Comparison of ENCODE assay signal across 16 cellular contexts in genomic region chr10:95414844-95415545, GRCh38.
DNase-seq lines count a peak whose midpoint lies in the region; TF ChIP-seq lines count a peak whose summit lies in the region.
"Had no signal": no experiment of that assay in that cellular context is flagged by ENCODE, and none has a peak within 500 bp of the region (broad histone marks: within the 10 kb centered on the region; RNA-seq: fewer than 3 reads in every experiment).

No MANE protein-coding gene starts in this region.

- DNase-seq in H9 (no peak), esophagus muscularis mucosa (ENCODE audit: extremely low spot score) (no peak), NCI-H2107 treated with DMSO at 0.1 percent for 48 hours (lab: John Stamatoyannopoulos, UW; ENCODE audit: unreplicated experiment) (no peak), NCI-H1048 (lab: John Stamatoyannopoulos, UW) (no peak), germinal center (ENCODE audit: low spot score) (no peak)
- DNase-seq in activated T-cell treated with anti-CD3 and anti-CD28 coated beads, Interleukin-2, amount 50 U/mL, for 1 hour: no peak
- DNase-seq: activated naive CD8-positive, alpha-beta T cell treated with anti-CD3 and anti-CD28 coated beads for 36 hours; DMS79; immature natural killer cell; naive thymus-derived CD4-positive, alpha-beta T cell; testis; WERI-Rb-1 had no signal

- H2BK20ac ChIP-seq in H9 (ENCODE audit: low read depth, low read length, poor library complexity, severe bottlenecking): no peak overlapping the region

- H3K9me3 ChIP-seq in H9 (ENCODE audit: control insufficient read depth, low read depth, low read length): no peaks in the 10 kb centered on the region
- H3K9me3 ChIP-seq in esophagus muscularis mucosa: no peaks in the 10 kb centered on the region
- no peaks in the 10 kb centered on the region for H3K9me3 ChIP-seq in muscle layer of colon (ENCODE audit: low read length)
- no peaks in the 10 kb centered on the region for H3K9me3 ChIP-seq in stomach smooth muscle (ENCODE audit: control insufficient read depth in 2 of 2, low read length in 2 of 2)
- H3K9me3 ChIP-seq: testis had no signal

- H3K4me3 ChIP-seq in esophagus muscularis mucosa: peak overlapping the region; percentile 23 to 54 (median 33)
- H3K4me3 ChIP-seq in muscle layer of colon (ENCODE audit: low read depth in 1 of 2, low read length in 2 of 2): peak overlapping the region in 1 of 2 donors; percentile 11
- peak overlapping the region in 1 of 2 donors; percentile 35 for H3K4me3 ChIP-seq in stomach smooth muscle (ENCODE audit: low read length in 2 of 2)
- H3K4me3 ChIP-seq: smooth muscle cell, testis had no signal

- H3K14ac ChIP-seq in H9 (ENCODE audit: insufficient read depth, low read length): no peak overlapping the region; the same call in 1 of the 2 replicates

- H3K27ac Mint-ChIP-seq in H9: peak overlapping the region; percentile 9 to 88 (median 61); a peak in 5 of 7 replicates
- H3K27ac Mint-ChIP-seq: activated naive CD8-positive, alpha-beta T cell treated with anti-CD3 and anti-CD28 coated beads for 36 hours; dendritic cell treated with granulocyte-macrophage colony-stimulating factor and Interleukin-4, amounts not matched to agents 40 ng/mL and 50 ng/mL, for 4 days; immature natural killer cell; naive thymus-derived CD4-positive, alpha-beta T cell had no signal

- no peak overlapping the region for H2BK120ac ChIP-seq in H9 (ENCODE audit: low read depth, low read length, poor library complexity, severe bottlenecking)

- H2AK5ac ChIP-seq in H9 (ENCODE audit: insufficient read length, low read length): no peak overlapping the region

- H2BK15ac ChIP-seq in H9 (ENCODE audit: low read depth, low read length): no peak overlapping the region

- no peak overlapping the region for H3K4ac ChIP-seq in H9 (ENCODE audit: low read depth, low read length)

- H3K18ac ChIP-seq in H9 (ENCODE audit: insufficient read length, low read depth, low read length): no peak overlapping the region

- TF ChIP-seq CTCF in H9 (conservative IDR thresholded peaks at IDR 0.05): no peak
- TF ChIP-seq CTCF in esophagus muscularis mucosa (IDR thresholded peaks at IDR 0.05): no peak

- H2BK12ac ChIP-seq in H9 (ENCODE audit: insufficient read length, low read depth, low read length): no peak overlapping the region

- H4K91ac ChIP-seq in H9 (ENCODE audit: insufficient read length, low read depth, low read length): no peak overlapping the region

- H2BK5ac ChIP-seq in H9 (ENCODE audit: insufficient read length, low read length): no peak overlapping the region

- no peak overlapping the region for H3K23ac ChIP-seq in H9 (ENCODE audit: insufficient read length, low read depth, low read length)

- no peak overlapping the region for H3K4me2 ChIP-seq in H9 (ENCODE audit: insufficient read depth, insufficient read length, low read length)
- H3K4me2 ChIP-seq: smooth muscle cell had no signal

- no peak overlapping the region for H2AFZ ChIP-seq in H9 (ENCODE audit: low read length)

- H3K27me3 ChIP-seq in H9 (ENCODE audit: insufficient read depth, low read length) (no peaks in the 10 kb centered on the region), esophagus muscularis mucosa (no peaks in the 10 kb centered on the region), muscle layer of colon (ENCODE audit: control insufficient read depth in 1 of 2, insufficient read depth in 2 of 2, low read length in 2 of 2) (no peaks in the 10 kb centered on the region), stomach smooth muscle (ENCODE audit: control insufficient read depth in 1 of 2, insufficient read depth in 2 of 2, low read length in 2 of 2) (no peaks in the 10 kb centered on the region)
- H3K27me3 ChIP-seq: testis had no signal

- H4K5ac ChIP-seq in H9 (ENCODE audit: insufficient read length, low read depth, low read length): no peak overlapping the region

- H3K79me2 ChIP-seq in H9 (ENCODE audit: insufficient read depth, low read length): no peaks in the 10 kb centered on the region

- H3K4me1 Mint-ChIP-seq in H9: peaks cover 40 to 42% of the 10 kb centered on the region in 2 experiments
- H3K4me1 Mint-ChIP-seq: activated naive CD8-positive, alpha-beta T cell treated with anti-CD3 and anti-CD28 coated beads for 36 hours; immature natural killer cell; naive thymus-derived CD4-positive, alpha-beta T cell had no signal

- H3K36me3 ChIP-seq in esophagus muscularis mucosa: peaks cover 5 to 59% (median 37%) of the 10 kb centered on the region in 4 donors
- peaks cover 51% of the 10 kb centered on the region for H3K36me3 ChIP-seq in muscle layer of colon (ENCODE audit: insufficient read depth, low read length)
- H3K36me3 ChIP-seq in stomach smooth muscle (ENCODE audit: control insufficient read depth in 2 of 2, insufficient read depth in 2 of 2, low read length in 2 of 2): peaks cover 31 to 36% of the 10 kb centered on the region in 2 donors
- H3K36me3 ChIP-seq: WERI-Rb-1 had no signal

- H3T11ph ChIP-seq in H9 (ENCODE audit: low read length): no peak overlapping the region

- no peaks in the 10 kb centered on the region for H3K9me3 Mint-ChIP-seq in H9
- H3K9me3 Mint-ChIP-seq: activated naive CD8-positive, alpha-beta T cell treated with anti-CD3 and anti-CD28 coated beads for 36 hours; dendritic cell treated with granulocyte-macrophage colony-stimulating factor and Interleukin-4, amounts not matched to agents 40 ng/mL and 50 ng/mL, for 4 days; immature natural killer cell; naive thymus-derived CD4-positive, alpha-beta T cell had no signal

- no peaks in the 10 kb centered on the region for H3K23me2 ChIP-seq in H9 (ENCODE audit: insufficient read length, low read depth, low read length, poor library complexity, severe bottlenecking)

- H4K8ac ChIP-seq in H9 (replicated peaks; ENCODE audit: insufficient read length, low read depth, low read length): no peak overlapping the region

- H3K27me3 Mint-ChIP-seq in H9 (ENCODE audit: low read depth): no peaks in the 10 kb centered on the region
- H3K27me3 Mint-ChIP-seq: activated naive CD8-positive, alpha-beta T cell treated with anti-CD3 and anti-CD28 coated beads for 36 hours had no signal

- H3K56ac ChIP-seq in H9 (ENCODE audit: insufficient read length, low read depth, low read length): no peak overlapping the region

- TF ChIP-seq POLR2A in esophagus muscularis mucosa (IDR thresholded peaks at IDR 0.05; ENCODE audit: low read depth): no peak

- no peaks in the 10 kb centered on the region for H3K79me1 ChIP-seq in H9 (ENCODE audit: insufficient read depth, low read depth, low read length, poor library complexity, severe bottlenecking)

- no peak for TF ChIP-seq EP300 in esophagus muscularis mucosa (IDR thresholded peaks at IDR 0.05)

- H3K4me1 ChIP-seq in H9 (ENCODE audit: insufficient read depth, low read length): peaks cover 7% of the 10 kb centered on the region
- peaks cover 67 to 100% (median 100%) of the 10 kb centered on the region in 4 donors for H3K4me1 ChIP-seq in esophagus muscularis mucosa
- H3K4me1 ChIP-seq in muscle layer of colon (ENCODE audit: insufficient read depth, low read length): peaks cover 58% of the 10 kb centered on the region
- H3K4me1 ChIP-seq in stomach smooth muscle (ENCODE audit: control insufficient read depth, insufficient read depth, low read length): peaks cover 77% of the 10 kb centered on the region

- WGBS in H9 (ENCODE audit: extremely low coverage, insufficient read length, low lambda C conversion rate): no CpG with 5 or more reads among the region's 13 CpGs
- 50% methylated on average over 11 of the region's 13 CpGs for WGBS in esophagus muscularis mucosa

- H4K20me1 ChIP-seq in H9 (ENCODE audit: control insufficient read depth, insufficient read depth, insufficient read length): no peaks in the 10 kb centered on the region

- H3K27ac ChIP-seq in H9 (ENCODE audit: insufficient read length, low read depth, low read length): no peak overlapping the region
- peak overlapping the region; percentile 85 to 97 (median 94) for H3K27ac ChIP-seq in esophagus muscularis mucosa (replicated peaks in 1 of 4)
- H3K27ac ChIP-seq in muscle layer of colon (ENCODE audit: low read depth, low read length): peak overlapping the region; percentile 71
- peak overlapping the region; percentile 90 for H3K27ac ChIP-seq in stomach smooth muscle (ENCODE audit: low read length)
- H3K27ac ChIP-seq: WERI-Rb-1 had no signal

- H3K4me3 Mint-ChIP-seq in H9: no peak overlapping the region
- H3K4me3 Mint-ChIP-seq: activated naive CD8-positive, alpha-beta T cell treated with anti-CD3 and anti-CD28 coated beads for 36 hours; dendritic cell treated with granulocyte-macrophage colony-stimulating factor and Interleukin-4, amounts not matched to agents 40 ng/mL and 50 ng/mL, for 4 days; immature natural killer cell; naive thymus-derived CD4-positive, alpha-beta T cell had no signal

- peaks cover 1 to 5% (median 3%) of the 10 kb centered on the region in 3 experiments; a peak in 5 of 7 replicates for H3K36me3 Mint-ChIP-seq in H9 (ENCODE audit: insufficient read depth in 1 of 3, low read depth in 3 of 3)
- H3K36me3 Mint-ChIP-seq: activated naive CD8-positive, alpha-beta T cell treated with anti-CD3 and anti-CD28 coated beads for 36 hours; immature natural killer cell; naive thymus-derived CD4-positive, alpha-beta T cell had no signal

- no peak overlapping the region for H3K9ac ChIP-seq in H9 (ENCODE audit: extremely low read depth, insufficient read length, low read length)
- peak overlapping the region; percentile 41 for H3K9ac ChIP-seq in muscle layer of colon (ENCODE audit: low read length)
- H3K9ac ChIP-seq in stomach smooth muscle (ENCODE audit: low read length in 2 of 2): peak overlapping the region; percentile 35 to 51

- intact Hi-C loops in esophagus muscularis mucosa (cut with DNase I): no loop called here
